Comparison of ENCODE assay signal across 8 cellular contexts in genomic region chrX:18984381-18985185, GRCh38. TPM values are rescaled to one million over a fixed set of nuclear protein-coding genes. Genes with fewer than 3 reads are reported as not detected.
DNase-seq lines count a peak whose midpoint lies in the region; ATAC-seq, FAIRE-seq and TF ChIP-seq lines count a peak whose summit lies in the region.

No MANE protein-coding gene starts in this region.

- H3K27ac Mint-ChIP-seq in Calu3 (ENCODE audit: unreplicated experiment): peak overlapping the region; percentile 66
- H3K27ac Mint-ChIP-seq in activated CD8-positive, alpha-beta memory T cell treated with anti-CD3 and anti-CD28 coated beads, Interleukin-2, amount 10 ng/mL, durations not matched to agents 7 days and 5 days: peak overlapping the region; percentile 80

- H2BK12ac ChIP-seq in H1 (ENCODE audit: low read depth, low read length): no peak overlapping the region

- H3K4me3 ChIP-seq in H1 (ENCODE audit: extremely low read depth in 1 of 4, insufficient read depth in 2 of 4, low read depth in 3 of 4, low read length in 4 of 4) (peak overlapping the region; percentile 73 to 90 (median 83)), mesodermal cell (ENCODE audit: extremely low read depth, insufficient read depth, low read length, poor library complexity, severe bottlenecking) (peak overlapping the region; percentile 55)

- H4K8ac ChIP-seq in H1 (ENCODE audit: extremely low read depth, insufficient read depth, low read length): no peak overlapping the region

- H3K36me3 ChIP-seq in H1 (ENCODE audit: control insufficient read depth in 2 of 4, insufficient read depth in 4 of 4, low read length in 3 of 4) (no peaks in the 10 kb centered on the region), mesodermal cell (ENCODE audit: control insufficient read depth, insufficient read depth, low read length) (no peaks in the 10 kb centered on the region)

- peak overlapping the region; percentile 73 for H3K27ac ChIP-seq in H1 (ENCODE audit: low read depth, low read length)
- H3K27ac ChIP-seq in mesodermal cell (ENCODE audit: low read depth, low read length, severe bottlenecking): peak overlapping the region; percentile 36

- H2BK5ac ChIP-seq in H1 (ENCODE audit: low read depth, low read length): no peak overlapping the region

- H3K9ac ChIP-seq in H1 (replicated peaks in 1 of 4; ENCODE audit: extremely low read depth in 1 of 4, low read depth in 3 of 4, low read length in 3 of 4): peak overlapping the region; percentile 43 to 83 (median 56)

- TF ChIP-seq POLR2A in H1 (IDR thresholded peaks at IDR 0.05; ENCODE audit: control extremely low read depth in 1 of 2, low read depth in 2 of 2, low read length in 2 of 2): peak; percentile 31 to 45; a peak in 2 of 3 replicates

- peak overlapping the region; percentile 69 for H3K56ac ChIP-seq in H1 (replicated peaks; ENCODE audit: insufficient read length, low read depth, low read length)

- no peak overlapping the region for H3K23ac ChIP-seq in H1 (ENCODE audit: insufficient read length)

- FAIRE-seq in HTR-8/SVneo (lab: Jason Lieb, UNC) (no peak), H1 (lab: Jason Lieb, UNC) (no peak)

- H3K4ac ChIP-seq in H1 (replicated peaks; ENCODE audit: insufficient read length, low read depth, low read length): no peak overlapping the region

- peak in 1 of 2 experiments; percentile 2; a peak in 1 of 3 replicates for TF ChIP-seq EP300 in H1 (IDR thresholded peaks at IDR 0.05; ENCODE audit: borderline replicate concordance in 1 of 2, low read depth in 2 of 2, low read length in 2 of 2)

- H2BK20ac ChIP-seq in H1 (ENCODE audit: low read length): no peak overlapping the region

- H3K4me1 ChIP-seq in H1 (replicated peaks in 1 of 4; ENCODE audit: control insufficient read depth in 3 of 4, insufficient read depth in 4 of 4, low read length in 3 of 4) (peaks cover 0 to 3% (median under 1%) of the 10 kb centered on the region in 4 experiments; a peak in 2 of 7 replicates), mesodermal cell (ENCODE audit: control insufficient read depth, insufficient read depth, low read length, poor library complexity, severe bottlenecking) (no peaks in the 10 kb centered on the region)

- H3K9me3 ChIP-seq in H1 (ENCODE audit: insufficient read depth in 2 of 2, low read depth in 1 of 2, low read length in 1 of 2) (no peaks in the 10 kb centered on the region), mesodermal cell (ENCODE audit: control insufficient read depth, low read length) (no peaks in the 10 kb centered on the region)

- no peak overlapping the region for H3K14ac ChIP-seq in H1 (ENCODE audit: insufficient read length)

- no peak overlapping the region for H3K18ac ChIP-seq in H1 (ENCODE audit: extremely low read depth, low read length)

- no peak overlapping the region for H2AK5ac ChIP-seq in H1 (ENCODE audit: low read depth, low read length)

- peak; percentile 74 for TF ChIP-seq CTCF in Calu3 (IDR thresholded peaks at IDR 0.05; ENCODE audit: unreplicated experiment)
- peak in 2 of 3 experiments; percentile 3 to 17; a peak in 2 of 4 replicates for TF ChIP-seq CTCF in H1 (IDR thresholded peaks at IDR 0.05; ENCODE audit: control extremely low read depth in 1 of 3, insufficient read depth in 1 of 3, low read depth in 1 of 3, low read length in 3 of 3)

- CTCF ChIA-PET in Calu3 (lab: Charles Lee) (interaction anchor here (0.7 to 1.0 kb wide), 2 partner anchors 10 to 349 kb away, joined by 6 to 7 read pairs; no protein-coding TSS in a partner anchor), H1 (lab: Charles Lee; ENCODE audit: partially characterized antibody) (interaction anchor here (0.6 to 1.9 kb wide), 4 partner anchors 14 to 349 kb away, joined by 3 to 5 read pairs (median 4); no protein-coding TSS in a partner anchor)
- CTCF ChIA-PET in activated CD8-positive, alpha-beta memory T cell treated with anti-CD3 and anti-CD28 coated beads, Interleukin-2, amount 10 ng/mL, durations not matched to agents 7 days and 5 days (lab: Charles Lee): interaction anchor here (0.6 kb wide), 1 partner anchor 16 kb away, joined by 3 read pairs; no protein-coding TSS in a partner anchor

- intact Hi-C loops in Calu3 (cut with micrococcal nuclease; ENCODE audit: unreplicated experiment): loop anchor here (10.0 kb wide), 1 partner anchor 590 kb away; no protein-coding TSS in a partner anchor

- H3K4me2 ChIP-seq in H1 (ENCODE audit: insufficient read depth in 1 of 2, low read depth in 2 of 2, low read length in 2 of 2): peak overlapping the region; percentile 74 to 76

- peak overlapping the region; percentile 76 for H3K4me3 Mint-ChIP-seq in Calu3 (ENCODE audit: low read depth, unreplicated experiment)
- H3K4me3 Mint-ChIP-seq in activated CD8-positive, alpha-beta memory T cell treated with anti-CD3 and anti-CD28 coated beads, Interleukin-2, amount 10 ng/mL, durations not matched to agents 7 days and 5 days: peak overlapping the region; percentile 77

- no peaks in the 10 kb centered on the region for H3K9me3 Mint-ChIP-seq in Calu3 (ENCODE audit: low read depth, unreplicated experiment)
- H3K9me3 Mint-ChIP-seq in activated CD8-positive, alpha-beta memory T cell treated with anti-CD3 and anti-CD28 coated beads, Interleukin-2, amount 10 ng/mL, durations not matched to agents 7 days and 5 days (ENCODE audit: low read depth): no peaks in the 10 kb centered on the region

- peaks cover 0 to 18% of the 10 kb centered on the region in 2 experiments; a peak in 2 of 4 replicates for H3K79me2 ChIP-seq in H1 (ENCODE audit: control insufficient read depth in 1 of 2, insufficient read depth in 2 of 2, low read length in 2 of 2)

- H3K27me3 Mint-ChIP-seq in Calu3 (ENCODE audit: unreplicated experiment): no peaks in the 10 kb centered on the region
- H3K27me3 Mint-ChIP-seq in activated CD8-positive, alpha-beta memory T cell treated with anti-CD3 and anti-CD28 coated beads, Interleukin-2, amount 10 ng/mL, durations not matched to agents 7 days and 5 days: no peaks in the 10 kb centered on the region

- 0% methylated on average over 7 of the region's 71 CpGs; no CpG with 5 or more reads in 1 of the 2 experiments for WGBS in H1 (ENCODE audit: extremely low coverage in 1 of 2, insufficient coverage in 1 of 2, insufficient read length in 1 of 2, insufficient replicate concordance in 2 of 2, low coverage in 1 of 2, low lambda C conversion rate in 2 of 2, missing lambda C conversion rate in 1 of 2), 2 experiments
- whole genome bisulfite sequencing in mesodermal cell (ENCODE audit: insufficient coverage in 2 of 2), 2 experiments: 0% methylated on average over 11 to 27 of the region's 71 CpGs

- BruUV-seq in Calu3 (replicated peaks; lab: Mats Ljungman, UMichigan): no TSS peak

- no peak overlapping the region for H4K91ac ChIP-seq in H1 (replicated peaks; ENCODE audit: insufficient read length, low read length)

- peak; percentile 84 for ATAC-seq in GM21381 (IDR thresholded peaks at IDR 0.05; ENCODE audit: unreplicated experiment)
- ATAC-seq in activated CD8-positive, alpha-beta memory T cell treated with anti-CD3 and anti-CD28 coated beads, Interleukin-2, amount 10 ng/mL, durations not matched to agents 7 days and 5 days: peak; percentile 87

- no peak overlapping the region for H2BK15ac ChIP-seq in H1 (ENCODE audit: low read length)

- TF ChIP-seq RAD21 in H1 (IDR thresholded peaks at IDR 0.05 in 1 of 2, conservative IDR thresholded peaks at IDR 0.05 in 1 of 2; ENCODE audit: low read depth in 2 of 2, low read length in 2 of 2): no peak

- H2AFZ ChIP-seq in H1 (ENCODE audit: low read length): no peak overlapping the region

- DNase-seq in Calu3 (peak; percentile 85), HTR-8/SVneo (ENCODE audit: insufficient read length, low spot score) (peak; percentile 43), NOMO-1 (lab: John Stamatoyannopoulos, UW; ENCODE audit: unreplicated experiment in 2 of 2) (peak; percentile 63 to 75), H1 (ENCODE audit: low read depth in 1 of 2, low spot score in 2 of 2) (peak in 1 of 2 experiments; percentile 75)
- peak; percentile 87 for DNase-seq in activated CD8-positive, alpha-beta memory T cell treated with anti-CD3 and anti-CD28 coated beads, Interleukin-2, amount 10 ng/mL, durations not matched to agents 7 days and 5 days
- peak; percentile 65 to 70 for DNase-seq in stimulated activated CD8-positive, alpha-beta memory T cell treated with anti-CD3 and anti-CD28 coated beads, Interleukin-15, amount 100 ng/mL, for 48 hours (ENCODE audit: low read depth in 2 of 2)

- H3K23me2 ChIP-seq in H1 (ENCODE audit: low read depth, low read length): no peaks in the 10 kb centered on the region; the same call in 1 of the 2 replicates

- POLR2A ChIA-PET in H1 (lab: Charles Lee; ENCODE audit: partially characterized antibody): no interaction called here

- H4K5ac ChIP-seq in H1 (ENCODE audit: insufficient read length, low read depth, low read length): peak overlapping the region; percentile 66

- H3K4me1 Mint-ChIP-seq in Calu3 (ENCODE audit: low read depth, unreplicated experiment): peaks cover 19% of the 10 kb centered on the region
- peaks cover 20% of the 10 kb centered on the region for H3K4me1 Mint-ChIP-seq in activated CD8-positive, alpha-beta memory T cell treated with anti-CD3 and anti-CD28 coated beads, Interleukin-2, amount 10 ng/mL, durations not matched to agents 7 days and 5 days

- H3K27me3 ChIP-seq in H1 (replicated peaks in 1 of 4; ENCODE audit: control insufficient read depth in 3 of 4, extremely low read depth in 1 of 4, insufficient read depth in 3 of 4, low read length in 3 of 4): no peaks in the 10 kb centered on the region

- H3K36me3 Mint-ChIP-seq in Calu3 (ENCODE audit: insufficient read depth, unreplicated experiment): peaks cover 23% of the 10 kb centered on the region
- peaks cover 1% of the 10 kb centered on the region for H3K36me3 Mint-ChIP-seq in activated CD8-positive, alpha-beta memory T cell treated with anti-CD3 and anti-CD28 coated beads, Interleukin-2, amount 10 ng/mL, durations not matched to agents 7 days and 5 days

- H2BK120ac ChIP-seq in H1 (replicated peaks; ENCODE audit: low read depth, low read length): no peak overlapping the region

- no peaks in the 10 kb centered on the region for H4K20me1 ChIP-seq in H1 (replicated peaks in 1 of 2; ENCODE audit: control insufficient read depth in 1 of 2, insufficient read depth in 2 of 2, low read length in 2 of 2)

- H3K79me1 ChIP-seq in H1 (ENCODE audit: low read depth, low read length): no peaks in the 10 kb centered on the region

RNA-seq across cellular contexts. Expression of gene PHKA2, which starts 0.7 kb away (rescaled TPM):
- 44.7 and 47.6 TPM in 2 replicates for total RNA-seq in Calu3 (2022)
- total RNA-seq in activated CD8-positive, alpha-beta memory T cell treated with anti-CD3 and anti-CD28 coated beads, Interleukin-2, amount 10 ng/mL, durations not matched to agents 7 days and 5 days: 10 to 100 TPM; 17.5 to 26.1 TPM
- total RNA-seq in H1 (2021; fragmentation: NEBNext Ultra II Directional; extraction: Animal tissue kit (Norgen Biotek cat#: 25700)): 29.6 and 35.8 TPM in 2 replicates
- 28.1 and 35.6 TPM in 2 replicates for polyA plus RNA-seq in H1 (2011; rRNA removed)
- 26.7 TPM for polyA plus RNA-seq in H1 (2011; cell fraction: cytosol; rRNA removed)
- 88.0 TPM for polyA plus RNA-seq in H1 (2011; cell fraction: nucleus; rRNA removed)
- polyA plus RNA-seq in H1 (2012, experiment 1 of 2): 21.9 to 36.0 TPM (median 30.7 TPM) in 4 replicates
- polyA plus RNA-seq in H1 (2012, experiment 2 of 2): 8.4 TPM
- polyA plus RNA-seq in H1 (2013, experiment 1 of 2): 16.4 TPM
- polyA plus RNA-seq in H1 (2013, experiment 2 of 2): 14.6 TPM
- 42.3 and 57.4 TPM in 2 replicates for polyA minus RNA-seq in H1 (2011; rRNA and poly(A)+ RNA removed)
- polyA minus RNA-seq in H1 (2011; cell fraction: cytosol; rRNA and poly(A)+ RNA removed): 43.2 TPM
- polyA minus RNA-seq in H1 (2011; cell fraction: nucleus; rRNA and poly(A)+ RNA removed): 52.5 TPM
- 14.0 TPM for polyA plus RNA-seq in mesodermal cell (2013, experiment 1 of 2)
- 14.0 TPM for polyA plus RNA-seq in mesodermal cell (2013, experiment 2 of 2)
